Comparison of ENCODE assay signal across 23 cellular contexts in the genomic region with DNA sequence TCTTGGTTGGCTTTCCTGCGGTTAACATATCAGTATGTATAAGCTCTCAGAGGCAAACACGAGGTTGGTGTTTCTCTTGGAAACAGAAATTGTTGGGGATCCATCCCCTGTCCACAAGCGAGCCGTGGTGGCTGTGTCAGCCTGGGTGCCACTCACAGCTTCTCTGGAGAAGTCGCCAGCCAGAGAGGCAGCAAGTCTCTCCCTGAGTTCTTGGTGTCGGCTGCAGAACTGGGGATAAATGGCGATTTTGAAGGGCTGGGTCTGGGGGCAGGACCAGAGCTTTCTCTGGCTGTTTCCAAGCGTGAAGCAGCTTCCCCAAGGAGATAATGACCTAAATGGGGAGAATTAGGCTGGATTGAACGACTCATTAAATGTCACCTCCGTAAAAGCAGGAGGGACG.
"Had no signal": no experiment of that assay in that cellular context is flagged by ENCODE, and none has a peak within 500 bp of the region (broad histone marks: within the 10 kb centered on the region; RNA-seq: fewer than 3 reads in every experiment).

No MANE protein-coding gene starts in this region.

- DNase-seq: activated CD4-positive, alpha-beta memory T cell treated with anti-CD3 and anti-CD28 coated beads for 36 hours; activated CD4-positive, alpha-beta T cell treated with anti-CD3 and anti-CD28 coated beads, Interleukin-2, amount 10 ng/mL, durations not matched to agents 7 days and 5 days; activated CD4-positive, CD25-positive, alpha-beta regulatory T cell; activated CD8-positive, alpha-beta memory T cell treated with anti-CD3 and anti-CD28 coated beads for 24 hours; activated naive CD4-positive, alpha-beta T cell treated with anti-CD3 and anti-CD28 coated beads, Interleukin-2, amount 50 U/mL, for 16 hours; activated naive CD8-positive, alpha-beta T cell treated with anti-CD3 and anti-CD28 coated beads, Interleukin-2, amount 10 ng/mL, durations not matched to agents 7 days and 5 days; activated T-cell treated with anti-CD3 and anti-CD28 coated beads, Interleukin-2, amount 50 U/mL, for 48 hours; adrenal gland; anterior cingulate cortex; caudate nucleus; MG63; MV-4-11; NCI-H1092 treated with DMSO at 0.1 percent for 48 hours; NCI-H1417 treated with DMSO at 0.1 percent for 48 hours; NCI-H1694 treated with DMSO at 0.1 percent for 48 hours; NCI-H2081; NCI-H446; NCI-H524; NCI-H82; T-helper 1 cell had no signal

- H3K9me3 ChIP-seq: adrenal gland, MG63 had no signal

- H3K27me3 ChIP-seq: adrenal gland, MG63 had no signal

- ATAC-seq: activated T-helper 17 cell treated with anti-CD3 and anti-CD28 coated beads, Interleukin-2, amount 50 U/mL, for 72 hours had no signal

- H3K4me3 ChIP-seq: adrenal gland, MG63, SK-N-MC had no signal

- H3K36me3 ChIP-seq: adrenal gland, MG63 had no signal

- H3K4me1 ChIP-seq: adrenal gland had no signal

- H3K27ac ChIP-seq: adrenal gland, SK-N-MC, VCaP had no signal
